Comparison of ENCODE assay signal across 8 cellular contexts in genomic region chr16:71894229-71894920, GRCh38. TPM values are rescaled to one million over a fixed set of nuclear protein-coding genes. Genes with fewer than 3 reads are reported as not detected.
DNase-seq lines count a peak whose midpoint lies in the region; TF ChIP-seq lines count a peak whose summit lies in the region.

No MANE protein-coding gene starts in this region.

- H3K9me3 ChIP-seq in endodermal cell (ENCODE audit: control insufficient read depth, low read length): no peaks in the 10 kb centered on the region

- CTCF ChIA-PET in HEK293T (lab: Yijun Ruan, JAX): interaction anchor here (1.2 kb wide), 1 partner anchor 11 kb away, joined by 3 read pairs; no protein-coding TSS in a partner anchor
- CTCF ChIA-PET in activated CD4-positive, alpha-beta memory T cell treated with anti-CD3 and anti-CD28 coated beads, Interleukin-2, amount 10 ng/mL, durations not matched to agents 7 days and 5 days (lab: Charles Lee): interaction anchor here (0.8 to 7.6 kb wide), 11 partner anchors 9 to 329 kb away, joined by 3 to 97 read pairs (median 3); partner anchors contain the start of genes AP1G1 and ZNF821

- no peaks in the 10 kb centered on the region for H3K9me3 Mint-ChIP-seq in activated CD4-positive, alpha-beta memory T cell treated with anti-CD3 and anti-CD28 coated beads, Interleukin-2, amount 10 ng/mL, durations not matched to agents 7 days and 5 days
- H3K9me3 Mint-ChIP-seq in endodermal cell (no peaks in the 10 kb centered on the region), mesothelial cell of epicardium (no peaks in the 10 kb centered on the region)

- WGBS in endodermal cell (ENCODE audit: insufficient coverage in 1 of 2, insufficient read length in 1 of 2), 2 experiments: 2% methylated on average over 9 to 31 of the region's 31 CpGs

- POLR2A ChIA-PET in HEK293T (lab: Yijun Ruan, JAX): interaction anchor here (0.9 to 1.2 kb wide), 4 partner anchors 9 to 67 kb away, joined by 4 to 5 read pairs (median 5); no protein-coding TSS in a partner anchor
- POLR2A ChIA-PET in activated CD4-positive, alpha-beta memory T cell treated with anti-CD3 and anti-CD28 coated beads, Interleukin-2, amount 10 ng/mL, durations not matched to agents 7 days and 5 days (lab: Charles Lee): interaction anchor here (0.6 to 7.0 kb wide), 12 partner anchors 11 to 329 kb away, joined by 3 to 111 read pairs (median 4); partner anchors contain the start of genes AP1G1 and ZNF821

- peaks cover 26% of the 10 kb centered on the region for H3K4me1 Mint-ChIP-seq in activated CD4-positive, alpha-beta memory T cell treated with anti-CD3 and anti-CD28 coated beads, Interleukin-2, amount 10 ng/mL, durations not matched to agents 7 days and 5 days
- peaks cover 5% of the 10 kb centered on the region for H3K4me1 Mint-ChIP-seq in endodermal cell
- peaks cover 14% of the 10 kb centered on the region for H3K4me1 Mint-ChIP-seq in mesothelial cell of epicardium

- H3K27ac Mint-ChIP-seq in activated CD4-positive, alpha-beta memory T cell treated with anti-CD3 and anti-CD28 coated beads, Interleukin-2, amount 10 ng/mL, durations not matched to agents 7 days and 5 days: peak overlapping the region; percentile 97
- peak overlapping the region; percentile 99 for H3K27ac Mint-ChIP-seq in endodermal cell
- peak overlapping the region; percentile 99 for H3K27ac Mint-ChIP-seq in mesothelial cell of epicardium

- TF ChIP-seq CTCF in endodermal cell (conservative IDR thresholded peaks at IDR 0.05) (peak; percentile 17), mesothelial cell of epicardium (IDR thresholded peaks at IDR 0.05; ENCODE audit: unreplicated experiment) (no peak)

- peaks cover 11% of the 10 kb centered on the region for H3K36me3 Mint-ChIP-seq in activated CD4-positive, alpha-beta memory T cell treated with anti-CD3 and anti-CD28 coated beads, Interleukin-2, amount 10 ng/mL, durations not matched to agents 7 days and 5 days (ENCODE audit: low read depth)
- H3K36me3 Mint-ChIP-seq in endodermal cell (ENCODE audit: low read depth) (peaks cover 14% of the 10 kb centered on the region), mesothelial cell of epicardium (no peaks in the 10 kb centered on the region)

- DNase-seq in DMS 273 (lab: John Stamatoyannopoulos, UW; ENCODE audit: unreplicated experiment) (peak; percentile 74), DMS 273 treated with DMSO at 0.1 percent for 48 hours (lab: John Stamatoyannopoulos, UW) (no peak), HEK293T (ENCODE audit: extremely low spot score) (peak; percentile 15), NCI-H1930 (lab: John Stamatoyannopoulos, UW) (peak; percentile 30 to 35), endodermal cell (peak; percentile 86), mesothelial cell of epicardium (ENCODE audit: low spot score in 2 of 2, unreplicated experiment in 2 of 2) (peak in 1 of 2 experiments; percentile 53), substantia nigra (lab: John Stamatoyannopoulos, UW) (peak in 33 of 49 donors; percentile 9 to 69 (median 38))
- peak; percentile 44 for DNase-seq in activated CD4-positive, alpha-beta memory T cell treated with anti-CD3 and anti-CD28 coated beads, Interleukin-2, amount 10 ng/mL, durations not matched to agents 7 days and 5 days

- H3K4me3 ChIP-seq in endodermal cell (ENCODE audit: low read length): peak overlapping the region; percentile 99

- H3K9ac ChIP-seq in endodermal cell (ENCODE audit: extremely low read depth, low read length, poor library complexity, severe bottlenecking): peak overlapping the region; percentile 97

- peaks cover 18% of the 10 kb centered on the region for H3K36me3 ChIP-seq in endodermal cell (ENCODE audit: control insufficient read depth, insufficient read depth, low read length)

- peak overlapping the region; percentile 99 for H3K4me3 Mint-ChIP-seq in activated CD4-positive, alpha-beta memory T cell treated with anti-CD3 and anti-CD28 coated beads, Interleukin-2, amount 10 ng/mL, durations not matched to agents 7 days and 5 days
- peak overlapping the region; percentile 99 for H3K4me3 Mint-ChIP-seq in endodermal cell
- H3K4me3 Mint-ChIP-seq in mesothelial cell of epicardium: peak overlapping the region; percentile 96

- H3K27me3 ChIP-seq in endodermal cell (ENCODE audit: control insufficient read depth, insufficient read depth, low read length, poor library complexity, severe bottlenecking): no peaks in the 10 kb centered on the region

- no peaks in the 10 kb centered on the region for H3K27me3 Mint-ChIP-seq in activated CD4-positive, alpha-beta memory T cell treated with anti-CD3 and anti-CD28 coated beads, Interleukin-2, amount 10 ng/mL, durations not matched to agents 7 days and 5 days
- H3K27me3 Mint-ChIP-seq in endodermal cell (ENCODE audit: insufficient read depth) (no peaks in the 10 kb centered on the region), mesothelial cell of epicardium (ENCODE audit: low read depth) (no peaks in the 10 kb centered on the region)

- H3K27ac ChIP-seq in endodermal cell (ENCODE audit: low read depth, low read length): peak overlapping the region; percentile 88
- peak overlapping the region; percentile 95 for H3K27ac ChIP-seq in substantia nigra (ENCODE audit: low read depth, low read length, poor library complexity, severe bottlenecking)

- no peaks in the 10 kb centered on the region for H3K4me1 ChIP-seq in endodermal cell (ENCODE audit: control insufficient read depth, insufficient read depth, low read length)

TF ChIP-seq in HEK293T, 16 proteins besides CTCF, POLR2A, EP300 and RAD21:
- TF ChIP-seq ELF4 (IDR thresholded peaks at IDR 0.05) (no peak), ZNF384 (IDR thresholded peaks at IDR 0.05) (0 out of 2 replicates have a peak, but pooled peaks have one; percentile 4)
TF ChIP-seq in HEK293T: peak in this region for 1.

RNA-seq across cellular contexts. Expression of gene IST1, which starts 1.0 kb away (rescaled TPM):
- total RNA-seq in activated CD4-positive, alpha-beta memory T cell treated with anti-CD3 and anti-CD28 coated beads, Interleukin-2, amount 10 ng/mL, durations not matched to agents 7 days and 5 days: 100 to 1,000 TPM; 227 to 229 TPM
- total RNA-seq in endodermal cell (100 to 1,000 TPM; 259 to 319 TPM), mesothelial cell of epicardium (307 to 309 TPM (median 309 TPM) in 3 replicates)
- polyA plus RNA-seq in endodermal cell (2013, experiment 1 of 2): 272 TPM
- polyA plus RNA-seq in endodermal cell (2013, experiment 2 of 2): 254 TPM

RNA-seq across cellular contexts. Expression of gene ZNF821, which starts 10.4 kb away (rescaled TPM):
- total RNA-seq in activated CD4-positive, alpha-beta memory T cell treated with anti-CD3 and anti-CD28 coated beads, Interleukin-2, amount 10 ng/mL, durations not matched to agents 7 days and 5 days: 10 to 100 TPM; 11.4 to 11.9 TPM
- total RNA-seq in endodermal cell: 10 to 100 TPM; 12.1 to 12.8 TPM
- 26.3 TPM for polyA plus RNA-seq in endodermal cell (2013, experiment 1 of 2)
- 20.7 TPM for polyA plus RNA-seq in endodermal cell (2013, experiment 2 of 2)
- total RNA-seq in mesothelial cell of epicardium: 25.2 to 28.8 TPM (median 27.1 TPM) in 3 replicates

RNA-seq across cellular contexts. Expression of gene ATXN1L, which starts 48.6 kb away (rescaled TPM):
- 10 to 100 TPM; 23.6 to 24.8 TPM for total RNA-seq in activated CD4-positive, alpha-beta memory T cell treated with anti-CD3 and anti-CD28 coated beads, Interleukin-2, amount 10 ng/mL, durations not matched to agents 7 days and 5 days
- total RNA-seq in endodermal cell (10 to 100 TPM; 28.9 to 30.7 TPM), mesothelial cell of epicardium (31.6 to 32.5 TPM (median 31.9 TPM) in 3 replicates)
- 16.6 TPM for polyA plus RNA-seq in endodermal cell (2013, experiment 1 of 2)
- polyA plus RNA-seq in endodermal cell (2013, experiment 2 of 2): 17.4 TPM
